ENCODE assay signal across 11 cellular contexts in genomic region chr5:43401827-43402226, GRCh38. TPM values are rescaled to one million over a fixed set of nuclear protein-coding genes. Genes with fewer than 3 reads are reported as not detected.
DNase-seq lines count a peak whose midpoint lies in the region; ATAC-seq and TF ChIP-seq lines count a peak whose summit lies in the region.
"Had no signal": no experiment of that assay in that cellular context is flagged by ENCODE, and none has a peak within 500 bp of the region (broad histone marks: within the 10 kb centered on the region; RNA-seq: fewer than 3 reads in every experiment).

No MANE protein-coding gene starts in this region.

- H3K9me3 Mint-ChIP-seq in type B pancreatic cell: no peaks in the 10 kb centered on the region

- H3K27me3 Mint-ChIP-seq in type B pancreatic cell: peaks cover 25% of the 10 kb centered on the region

- no peak overlapping the region for H3K4me3 Mint-ChIP-seq in type B pancreatic cell
- H3K4me3 Mint-ChIP-seq: T-helper 1 cell treated with Interleukin-12 subunit alpha and Interleukin-12 subunit beta and Interleukin-4 antibody, amounts not matched to agents 30 μg/mL and 1 μg/mL, for 36 hours had no signal

- H3K36me3 Mint-ChIP-seq in type B pancreatic cell: no peaks in the 10 kb centered on the region

- DNase-seq in SKM-1 treated with dmso at 0.1 percent for 144 hours (lab: John Stamatoyannopoulos, UW; ENCODE audit: unreplicated experiment) (peak; percentile 11), SKM-1 (lab: John Stamatoyannopoulos, UW; ENCODE audit: unreplicated experiment) (no peak), NCI-H748 treated with DMSO at 0.1 percent for 48 hours (lab: John Stamatoyannopoulos, UW) (peak; percentile 26), dermis blood vessel endothelial cell (peak; percentile 11), type B pancreatic cell (ENCODE audit: extremely low spot score, unreplicated experiment) (no peak)
- DNase-seq: activated naive CD4-positive, alpha-beta T cell treated with anti-CD3 and anti-CD28 coated beads, Interleukin-2, amount 50 U/mL, for 16 hours; NCI-H1417 had no signal

- H3K27ac Mint-ChIP-seq in type B pancreatic cell: no peak overlapping the region
- H3K27ac Mint-ChIP-seq: T-helper 1 cell treated with Interleukin-12 subunit alpha and Interleukin-12 subunit beta and Interleukin-4 antibody, amounts not matched to agents 30 μg/mL and 1 μg/mL, for 36 hours had no signal

- no peaks in the 10 kb centered on the region for H3K4me1 Mint-ChIP-seq in type B pancreatic cell (ENCODE audit: unreplicated experiment)

- ATAC-seq in HG03469 (IDR thresholded peaks at IDR 0.05; ENCODE audit: unreplicated experiment) (no peak), HG02588 (IDR thresholded peaks at IDR 0.05; ENCODE audit: unreplicated experiment) (no peak), HG02884 (IDR thresholded peaks at IDR 0.05; ENCODE audit: unreplicated experiment) (no peak)

- peak; percentile 35 for TF ChIP-seq CTCF in type B pancreatic cell (conservative IDR thresholded peaks at IDR 0.05)

RNA-seq across cellular contexts. Expression of gene CCL28, which starts 10.4 kb away (rescaled TPM):
- total RNA-seq in dermis blood vessel endothelial cell (1.2 and 3.6 TPM in 2 replicates), type B pancreatic cell (ENCODE audit: low replicate concordance) (2.0 TPM in 1 of 2 replicates, not detected in the other)

Comparison
In these comparisons a context has a peak if more than half of its experiments do, and no peak if none do; other contexts are left out.
1. DNase-seq: peak in SKM-1 treated with dmso at 0.1 percent for 144 hours (single experiment), NCI-H748 treated with DMSO at 0.1 percent for 48 hours (single experiment) and dermis blood vessel endothelial cell (single experiment); none in SKM-1 (single experiment) and type B pancreatic cell (single experiment).